In genomic region chr3:30628188-30628930, GRCh38 we compare ENCODE assay signal across 9 cellular contexts. TPM values are rescaled to one million over a fixed set of nuclear protein-coding genes. Genes with fewer than 3 reads are reported as not detected.
DNase-seq lines count a peak whose midpoint lies in the region; ATAC-seq, FAIRE-seq and TF ChIP-seq lines count a peak whose summit lies in the region.
"Had no signal": no experiment of that assay in that cellular context is flagged by ENCODE, and none has a peak within 500 bp of the region (broad histone marks: within the 10 kb centered on the region; RNA-seq: fewer than 3 reads in every experiment).

No MANE protein-coding gene starts in this region.

- POLR2A ChIA-PET in activated CD8-positive, alpha-beta T cell treated with anti-CD3 and anti-CD28 coated beads, Interleukin-2, amount 10 ng/mL, durations not matched to agents 7 days and 5 days (lab: Charles Lee): interaction anchor here (1.0 to 4.8 kb wide), 12 partner anchors 8 to 39 kb away, joined by 3 to 39 read pairs (median 6); partner anchors contain the start of gene TGFBR2

- CTCF ChIA-PET in activated CD8-positive, alpha-beta memory T cell treated with anti-CD3 and anti-CD28 coated beads, Interleukin-2, amount 10 ng/mL, durations not matched to agents 7 days and 5 days (lab: Charles Lee): interaction anchor here (0.9 to 2.1 kb wide), 15 partner anchors 11 to 590 kb away, joined by 3 to 18 read pairs (median 3); partner anchors contain the start of gene TGFBR2
- CTCF ChIA-PET in activated CD8-positive, alpha-beta T cell treated with anti-CD3 and anti-CD28 coated beads, Interleukin-2, amount 10 ng/mL, durations not matched to agents 7 days and 5 days (lab: Charles Lee): interaction anchor here (0.8 to 7.8 kb wide), 22 partner anchors 9 to 586 kb away, joined by 3 to 91 read pairs (median 6); partner anchors contain the start of gene TGFBR2

- H3K9me3 ChIP-seq in suprapubic skin: no peaks in the 10 kb centered on the region

- peaks cover 92% of the 10 kb centered on the region for H3K4me1 Mint-ChIP-seq in activated CD8-positive, alpha-beta memory T cell treated with anti-CD3 and anti-CD28 coated beads, Interleukin-2, amount 10 ng/mL, durations not matched to agents 7 days and 5 days
- peaks cover 91% of the 10 kb centered on the region for H3K4me1 Mint-ChIP-seq in activated CD8-positive, alpha-beta T cell treated with anti-CD3 and anti-CD28 coated beads, Interleukin-2, amount 10 ng/mL, durations not matched to agents 7 days and 5 days (ENCODE audit: low read depth)

- FAIRE-seq in RCC 7860 (lab: Jason Lieb, UNC) (no peak), GM12892 (lab: Jason Lieb, UNC) (no peak)

- peaks cover 84% of the 10 kb centered on the region for H3K4me1 ChIP-seq in suprapubic skin

- no peaks in the 10 kb centered on the region for H3K27me3 ChIP-seq in suprapubic skin

- TF ChIP-seq POLR2A in suprapubic skin (IDR thresholded peaks at IDR 0.05): no peak
- TF ChIP-seq POLR2A in GM12892 (IDR thresholded peaks at IDR 0.05; ENCODE audit: low read depth, low read length): no peak

- H3K36me3 ChIP-seq in suprapubic skin: peaks cover 5% of the 10 kb centered on the region

- no peak for ATAC-seq in activated CD8-positive, alpha-beta memory T cell treated with anti-CD3 and anti-CD28 coated beads, Interleukin-2, amount 10 ng/mL, durations not matched to agents 7 days and 5 days
- peak; percentile 14 for ATAC-seq in activated CD8-positive, alpha-beta T cell treated with anti-CD3 and anti-CD28 coated beads, Interleukin-2, amount 10 ng/mL, durations not matched to agents 7 days and 5 days
- no peak for ATAC-seq in HG03045 (IDR thresholded peaks at IDR 0.05; ENCODE audit: unreplicated experiment)

- H3K27ac Mint-ChIP-seq in activated CD8-positive, alpha-beta memory T cell treated with anti-CD3 and anti-CD28 coated beads, Interleukin-2, amount 10 ng/mL, durations not matched to agents 7 days and 5 days: peak overlapping the region; percentile 89
- H3K27ac Mint-ChIP-seq in activated CD8-positive, alpha-beta T cell treated with anti-CD3 and anti-CD28 coated beads, Interleukin-2, amount 10 ng/mL, durations not matched to agents 7 days and 5 days: peak overlapping the region; percentile 79

- TF ChIP-seq EP300 in suprapubic skin (IDR thresholded peaks at IDR 0.05): no peak

- no peak for DNase-seq in activated CD8-positive, alpha-beta memory T cell treated with anti-CD3 and anti-CD28 coated beads, Interleukin-2, amount 10 ng/mL, durations not matched to agents 7 days and 5 days
- DNase-seq in activated CD8-positive, alpha-beta memory T cell treated with anti-CD3 and anti-CD28 coated beads, Interleukin-2, amount 50 U/mL, for 4 hours: no peak
- DNase-seq in activated CD8-positive, alpha-beta T cell treated with anti-CD3 and anti-CD28 coated beads, Interleukin-2, amount 10 ng/mL, durations not matched to agents 7 days and 5 days: peak; percentile 21
- DNase-seq in left kidney (ENCODE audit: low read depth, low spot score): peak; percentile 54
- no peak for DNase-seq in suprapubic skin (ENCODE audit: low spot score in 2 of 2)
- DNase-seq in RCC 7860 (ENCODE audit: low spot score): no peak
- DNase-seq in GM12892 (ENCODE audit: insufficient read length): no peak
- DNase-seq: GOT3 had no signal

- TF ChIP-seq CTCF in suprapubic skin (IDR thresholded peaks at IDR 0.05): no peak

- WGBS in suprapubic skin: 53% methylated on average over 4 of the region's 4 CpGs

- H3K27ac ChIP-seq in suprapubic skin: peak overlapping the region; percentile 42

- no peaks in the 10 kb centered on the region for H3K9me3 Mint-ChIP-seq in activated CD8-positive, alpha-beta memory T cell treated with anti-CD3 and anti-CD28 coated beads, Interleukin-2, amount 10 ng/mL, durations not matched to agents 7 days and 5 days (ENCODE audit: low read depth)
- H3K9me3 Mint-ChIP-seq in activated CD8-positive, alpha-beta T cell treated with anti-CD3 and anti-CD28 coated beads, Interleukin-2, amount 10 ng/mL, durations not matched to agents 7 days and 5 days (ENCODE audit: insufficient read depth): no peaks in the 10 kb centered on the region

- H3K4me3 Mint-ChIP-seq in activated CD8-positive, alpha-beta memory T cell treated with anti-CD3 and anti-CD28 coated beads, Interleukin-2, amount 10 ng/mL, durations not matched to agents 7 days and 5 days: no peak overlapping the region
- peak overlapping the region; percentile 25 for H3K4me3 Mint-ChIP-seq in activated CD8-positive, alpha-beta T cell treated with anti-CD3 and anti-CD28 coated beads, Interleukin-2, amount 10 ng/mL, durations not matched to agents 7 days and 5 days

- H3K4me3 ChIP-seq in suprapubic skin: no peak overlapping the region

- H3K27me3 Mint-ChIP-seq in activated CD8-positive, alpha-beta memory T cell treated with anti-CD3 and anti-CD28 coated beads, Interleukin-2, amount 10 ng/mL, durations not matched to agents 7 days and 5 days: no peaks in the 10 kb centered on the region
- H3K27me3 Mint-ChIP-seq in activated CD8-positive, alpha-beta T cell treated with anti-CD3 and anti-CD28 coated beads, Interleukin-2, amount 10 ng/mL, durations not matched to agents 7 days and 5 days (ENCODE audit: low read depth): no peaks in the 10 kb centered on the region

- H3K36me3 Mint-ChIP-seq in activated CD8-positive, alpha-beta memory T cell treated with anti-CD3 and anti-CD28 coated beads, Interleukin-2, amount 10 ng/mL, durations not matched to agents 7 days and 5 days: peaks cover 49% of the 10 kb centered on the region
- peaks cover 76% of the 10 kb centered on the region for H3K36me3 Mint-ChIP-seq in activated CD8-positive, alpha-beta T cell treated with anti-CD3 and anti-CD28 coated beads, Interleukin-2, amount 10 ng/mL, durations not matched to agents 7 days and 5 days (ENCODE audit: low read depth)

RNA-seq across cellular contexts. Expression of gene TGFBR2, which starts 22.0 kb away (rescaled TPM):
- 10 to 100 TPM; 47.3 to 50.5 TPM for total RNA-seq in activated CD8-positive, alpha-beta memory T cell treated with anti-CD3 and anti-CD28 coated beads, Interleukin-2, amount 10 ng/mL, durations not matched to agents 7 days and 5 days
- total RNA-seq in activated CD8-positive, alpha-beta T cell treated with anti-CD3 and anti-CD28 coated beads, Interleukin-2, amount 10 ng/mL, durations not matched to agents 7 days and 5 days: 10 to 100 TPM; 62.7 to 64.5 TPM
- total RNA-seq in suprapubic skin: 10 to 100 TPM; 63.7 to 84.3 (median 83.3) TPM
- polyA plus RNA-seq in GM12892 (2012; ENCODE audit: missing spikeins): 0.15 TPM

Comparison
In these comparisons a context has a peak if more than half of its experiments do, and no peak if none do; other contexts are left out.
1. DNase-seq: peak in activated CD8-positive, alpha-beta T cell treated with anti-CD3 and anti-CD28 coated beads, Interleukin-2, amount 10 ng/mL, durations not matched to agents 7 days and 5 days (single experiment) and left kidney (single experiment); none in activated CD8-positive, alpha-beta memory T cell treated with anti-CD3 and anti-CD28 coated beads, Interleukin-2, amount 10 ng/mL, durations not matched to agents 7 days and 5 days (single experiment), activated CD8-positive, alpha-beta memory T cell treated with anti-CD3 and anti-CD28 coated beads, Interleukin-2, amount 50 U/mL, for 4 hours (single experiment), suprapubic skin (0 of 2), RCC 7860 (single experiment) and GM12892 (single experiment).